In the genomic region with DNA sequence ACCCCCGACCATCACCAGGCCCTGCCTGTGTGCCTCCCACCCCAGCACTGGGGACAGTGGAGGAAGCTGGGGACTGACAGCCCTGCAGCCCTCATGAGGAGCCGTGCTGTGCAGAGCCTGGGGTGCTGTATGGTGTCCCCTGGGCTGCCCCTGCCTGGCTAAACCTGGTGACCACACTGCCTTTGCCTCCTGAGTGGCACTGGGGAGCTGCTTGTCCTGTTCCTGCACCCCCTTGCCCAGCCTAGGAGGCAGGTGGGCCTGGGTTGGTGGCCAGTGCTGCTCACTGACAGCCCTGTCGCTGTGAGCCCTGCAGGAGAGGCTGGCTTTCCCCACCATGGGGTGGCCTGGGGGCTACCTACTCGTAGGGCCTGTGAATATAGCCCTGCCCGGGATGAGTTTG, we compare ENCODE assay signal across 34 cellular contexts.
"Had no signal": no experiment of that assay in that cellular context is flagged by ENCODE, and none has a peak within 500 bp of the region (broad histone marks: within the 10 kb centered on the region; RNA-seq: fewer than 3 reads in every experiment).

No MANE protein-coding gene starts in this region.

- H3K4me3 Mint-ChIP-seq: activated B cell treated with CpG ODN at 0.5 μM for 24 hours; activated CD4-positive, alpha-beta memory T cell treated with anti-CD3 and anti-CD28 coated beads, Interleukin-2, amount 10 ng/mL, durations not matched to agents 7 days and 5 days; activated CD4-positive, alpha-beta T cell treated with anti-CD3 and anti-CD28 coated beads for 36 hours; activated CD4-positive, alpha-beta T cell treated with anti-CD3 and anti-CD28 coated beads, Interleukin-2, amount 10 ng/mL, durations not matched to agents 7 days and 5 days; activated CD8-positive, alpha-beta memory T cell treated with anti-CD3 and anti-CD28 coated beads, Interleukin-2, amount 10 ng/mL, durations not matched to agents 7 days and 5 days; activated CD8-positive, alpha-beta T cell treated with anti-CD3 and anti-CD28 coated beads, Interleukin-2, amount 10 ng/mL, durations not matched to agents 7 days and 5 days; activated naive CD4-positive, alpha-beta T cell treated with anti-CD3 and anti-CD28 coated beads, Interleukin-2, amount 10 ng/mL, durations not matched to agents 7 days and 5 days; activated naive CD4-positive, alpha-beta T cell treated with anti-CD3 and anti-CD28 coated beads, Interleukin-2, amount 50 U/mL, for 24 hours; activated naive CD8-positive, alpha-beta T cell; brain; central memory CD8-positive, alpha-beta T cell; T-helper 1 cell treated with Interleukin-12 subunit alpha and Interleukin-12 subunit beta and Interleukin-4 antibody, amounts not matched to agents 30 μg/mL and 1 μg/mL, for 36 hours; T-helper 2 cell treated with Interferon-gamma antibody and Interleukin-4, amounts not matched to agents 5 μg/mL and 100 μg/mL, for 36 hours had no signal

- DNase-seq: activated B cell treated with CpG ODN at 0.5 μM for 24 hours; activated CD4-positive, alpha-beta memory T cell treated with anti-CD3 and anti-CD28 coated beads, Interleukin-2, amount 10 ng/mL, durations not matched to agents 7 days and 5 days; activated CD4-positive, alpha-beta T cell treated with anti-CD3 and anti-CD28 coated beads for 1 hour; activated CD4-positive, alpha-beta T cell treated with anti-CD3 and anti-CD28 coated beads for 36 hours; activated CD4-positive, alpha-beta T cell treated with anti-CD3 and anti-CD28 coated beads for 48 hours; activated CD4-positive, alpha-beta T cell treated with anti-CD3 and anti-CD28 coated beads, Interleukin-2, amount 10 ng/mL, durations not matched to agents 7 days and 5 days; activated CD4-positive, alpha-beta T cell treated with anti-CD3 and anti-CD28 coated beads, Interleukin-2, amount 50 U/mL, for 48 hours; activated CD8-positive, alpha-beta memory T cell treated with anti-CD3 and anti-CD28 coated beads for 24 hours; activated CD8-positive, alpha-beta memory T cell treated with anti-CD3 and anti-CD28 coated beads, Interleukin-2, amount 10 ng/mL, durations not matched to agents 7 days and 5 days; activated CD8-positive, alpha-beta memory T cell treated with anti-CD3 and anti-CD28 coated beads, Interleukin-2, amount 50 U/mL, for 48 hours; activated CD8-positive, alpha-beta T cell treated with anti-CD3 and anti-CD28 coated beads, Interleukin-2, amount 10 ng/mL, durations not matched to agents 7 days and 5 days; activated effector memory CD4-positive, alpha-beta T cell treated with Interleukin-2 at 50 U/mL for 16 hours; activated gamma-delta T cell; activated naive CD4-positive, alpha-beta T cell treated with anti-CD3 and anti-CD28 coated beads, Interleukin-2, amount 10 ng/mL, durations not matched to agents 7 days and 5 days; activated naive CD4-positive, alpha-beta T cell treated with Interleukin-2 at 50 U/mL for 16 hours; activated T-cell treated with anti-CD3 and anti-CD28 coated beads, Interleukin-2, amount 50 U/mL, for 48 hours; amygdala; anterior cingulate cortex; caudate nucleus; cerebellar nuclear complex; SW 1271; T-helper 1 cell; T-helper 2 cell; T-helper 9 cell had no signal

- H3K27ac ChIP-seq: ascending aorta, cardiac muscle cell, VCaP had no signal

- H3K27ac Mint-ChIP-seq: activated B cell treated with CpG ODN at 0.5 μM for 24 hours; activated CD4-positive, alpha-beta memory T cell treated with anti-CD3 and anti-CD28 coated beads, Interleukin-2, amount 10 ng/mL, durations not matched to agents 7 days and 5 days; activated CD4-positive, alpha-beta T cell treated with anti-CD3 and anti-CD28 coated beads for 36 hours; activated CD4-positive, alpha-beta T cell treated with anti-CD3 and anti-CD28 coated beads, Interleukin-2, amount 10 ng/mL, durations not matched to agents 7 days and 5 days; activated CD8-positive, alpha-beta T cell treated with anti-CD3 and anti-CD28 coated beads, Interleukin-2, amount 10 ng/mL, durations not matched to agents 7 days and 5 days; activated naive CD4-positive, alpha-beta T cell treated with anti-CD3 and anti-CD28 coated beads, Interleukin-2, amount 10 ng/mL, durations not matched to agents 7 days and 5 days; activated naive CD4-positive, alpha-beta T cell treated with anti-CD3 and anti-CD28 coated beads, Interleukin-2, amount 50 U/mL, for 24 hours; activated naive CD8-positive, alpha-beta T cell; activated T-helper 2 cell treated with anti-CD3 and anti-CD28 coated beads, Interferon-gamma antibody, Interleukin-2, Interleukin-4, amounts not matched to agents 10 μg/mL and 5 μg/mL and 100 μg/mL, durations not matched to agents 14 hours and 24 hours and 36 hours; T-helper 1 cell treated with Interleukin-12 subunit alpha and Interleukin-12 subunit beta and Interleukin-4 antibody, amounts not matched to agents 30 μg/mL and 1 μg/mL, for 36 hours; T-helper 2 cell treated with Interferon-gamma antibody and Interleukin-4, amounts not matched to agents 5 μg/mL and 100 μg/mL, for 36 hours had no signal

- H3K27me3 Mint-ChIP-seq: activated CD4-positive, alpha-beta T cell treated with anti-CD3 and anti-CD28 coated beads for 36 hours; activated naive CD4-positive, alpha-beta T cell treated with anti-CD3 and anti-CD28 coated beads, Interleukin-2, amount 50 U/mL, for 24 hours; activated naive CD8-positive, alpha-beta T cell; brain; central memory CD8-positive, alpha-beta T cell had no signal

- H3K9me3 ChIP-seq: ascending aorta had no signal

- H3K4me1 Mint-ChIP-seq: activated CD4-positive, alpha-beta memory T cell treated with anti-CD3 and anti-CD28 coated beads, Interleukin-2, amount 10 ng/mL, durations not matched to agents 7 days and 5 days; activated CD8-positive, alpha-beta memory T cell treated with anti-CD3 and anti-CD28 coated beads, Interleukin-2, amount 10 ng/mL, durations not matched to agents 7 days and 5 days had no signal

- H3K27me3 ChIP-seq: ascending aorta, cardiac muscle cell had no signal

- H3K9me3 Mint-ChIP-seq: activated B cell treated with CpG ODN at 0.5 μM for 24 hours; activated CD4-positive, alpha-beta memory T cell treated with anti-CD3 and anti-CD28 coated beads, Interleukin-2, amount 10 ng/mL, durations not matched to agents 7 days and 5 days; activated CD4-positive, alpha-beta T cell treated with anti-CD3 and anti-CD28 coated beads, Interleukin-2, amount 10 ng/mL, durations not matched to agents 7 days and 5 days; activated naive CD4-positive, alpha-beta T cell treated with anti-CD3 and anti-CD28 coated beads, Interleukin-2, amount 10 ng/mL, durations not matched to agents 7 days and 5 days; activated naive CD4-positive, alpha-beta T cell treated with anti-CD3 and anti-CD28 coated beads, Interleukin-2, amount 50 U/mL, for 24 hours; activated T-helper 2 cell treated with anti-CD3 and anti-CD28 coated beads, Interferon-gamma antibody, Interleukin-2, Interleukin-4, amounts not matched to agents 10 μg/mL and 5 μg/mL and 100 μg/mL, durations not matched to agents 14 hours and 24 hours and 36 hours; brain; central memory CD8-positive, alpha-beta T cell; T-helper 1 cell treated with Interleukin-12 subunit alpha and Interleukin-12 subunit beta and Interleukin-4 antibody, amounts not matched to agents 30 μg/mL and 1 μg/mL, for 36 hours; T-helper 2 cell treated with Interferon-gamma antibody and Interleukin-4, amounts not matched to agents 5 μg/mL and 100 μg/mL, for 36 hours had no signal

- H3K36me3 Mint-ChIP-seq: activated CD8-positive, alpha-beta memory T cell treated with anti-CD3 and anti-CD28 coated beads, Interleukin-2, amount 10 ng/mL, durations not matched to agents 7 days and 5 days; activated naive CD4-positive, alpha-beta T cell treated with anti-CD3 and anti-CD28 coated beads, Interleukin-2, amount 10 ng/mL, durations not matched to agents 7 days and 5 days had no signal
